In genomic region chr17:80720624-80721577, GRCh38 we compare ENCODE assay signal across 10 cellular contexts.
DNase-seq lines count a peak whose midpoint lies in the region; ATAC-seq and TF ChIP-seq lines count a peak whose summit lies in the region.
"Had no signal": no experiment of that assay in that cellular context is flagged by ENCODE, and none has a peak within 500 bp of the region (broad histone marks: within the 10 kb centered on the region; RNA-seq: fewer than 3 reads in every experiment).

No MANE protein-coding gene starts in this region.

- in situ Hi-C loops in ACHN (cut with HindIII; ENCODE audit: low pct_ligation_motif_present, low pct_unique_long_range_greater_than_20kb, low sequenced_read_pairs) (no loop called here), GM13977 (cut with MboI; ENCODE audit: low pct_unique_long_range_greater_than_20kb, low sequenced_read_pairs, unreplicated experiment) (no loop called here)

- peak overlapping the region; percentile 59 for H3K4me3 Mint-ChIP-seq in activated naive CD4-positive, alpha-beta T cell treated with anti-CD3 and anti-CD28 coated beads, Interleukin-2, amount 50 U/mL, for 24 hours
- H3K4me3 Mint-ChIP-seq in natural killer cell treated with Interleukin-12 subunit alpha and Interleukin-12 subunit beta and Interleukin-15 and Interleukin-18, amount 100 ng/mL, for 72 hours = peak overlapping the region; percentile 70

- DNase-seq in ACHN (peak; percentile 87), SHP77 (lab: John Stamatoyannopoulos, UW) (peak; percentile 44 to 74), GM13977 (ENCODE audit: low spot score) (no peak), BE2C (no peak), NCI-H82 treated with DMSO at 0.1 percent for 48 hours (lab: John Stamatoyannopoulos, UW; ENCODE audit: unreplicated experiment) (no peak)
- DNase-seq in natural killer cell treated with Interleukin-12 subunit alpha and Interleukin-12 subunit beta and Interleukin-15 and Interleukin-18, amount 100 ng/mL, for 72 hours (ENCODE audit: low spot score) = peak; percentile 73

- H3K27ac Mint-ChIP-seq in activated naive CD4-positive, alpha-beta T cell treated with anti-CD3 and anti-CD28 coated beads, Interleukin-2, amount 50 U/mL, for 24 hours = peak overlapping the region; percentile 92
- H3K27ac Mint-ChIP-seq in natural killer cell treated with Interleukin-12 subunit alpha and Interleukin-12 subunit beta and Interleukin-15 and Interleukin-18, amount 100 ng/mL, for 72 hours = peak overlapping the region; percentile 85 to 86

- TF ChIP-seq CTCF in GM13977 (IDR thresholded peaks at IDR 0.05; ENCODE audit: extremely low read depth, insufficient read depth, missing control alignments) = no peak
- TF ChIP-seq CTCF in BE2C (IDR thresholded peaks at IDR 0.05; ENCODE audit: low read depth, low read length) = no peak

- H3K27me3 ChIP-seq in BE2C = no peaks in the 10 kb centered on the region
- H3K27me3 ChIP-seq: ovary had no signal

- no peaks in the 10 kb centered on the region for H3K9me3 ChIP-seq in BE2C
- H3K9me3 ChIP-seq: ovary had no signal

- peak; percentile 88 to 91 for ATAC-seq in natural killer cell treated with Interleukin-12 subunit alpha and Interleukin-12 subunit beta and Interleukin-15 and Interleukin-18, amount 100 ng/mL, for 72 hours
- ATAC-seq in HG02973 (IDR thresholded peaks at IDR 0.05; ENCODE audit: unreplicated experiment) = no peak

- H3K36me3 Mint-ChIP-seq in activated naive CD4-positive, alpha-beta T cell treated with anti-CD3 and anti-CD28 coated beads, Interleukin-2, amount 50 U/mL, for 24 hours = peaks cover 13% of the 10 kb centered on the region
- H3K36me3 Mint-ChIP-seq in natural killer cell treated with Interleukin-12 subunit alpha and Interleukin-12 subunit beta and Interleukin-15 and Interleukin-18, amount 100 ng/mL, for 72 hours = no peaks in the 10 kb centered on the region

- peaks cover 81% of the 10 kb centered on the region for H3K4me1 Mint-ChIP-seq in activated naive CD4-positive, alpha-beta T cell treated with anti-CD3 and anti-CD28 coated beads, Interleukin-2, amount 50 U/mL, for 24 hours
- H3K4me1 Mint-ChIP-seq in natural killer cell treated with Interleukin-12 subunit alpha and Interleukin-12 subunit beta and Interleukin-15 and Interleukin-18, amount 100 ng/mL, for 72 hours (ENCODE audit: low read depth in 2 of 2) = peaks cover 20 to 42% of the 10 kb centered on the region in 2 donors

- no peaks in the 10 kb centered on the region for H3K27me3 Mint-ChIP-seq in activated naive CD4-positive, alpha-beta T cell treated with anti-CD3 and anti-CD28 coated beads, Interleukin-2, amount 50 U/mL, for 24 hours
- H3K27me3 Mint-ChIP-seq in natural killer cell treated with Interleukin-12 subunit alpha and Interleukin-12 subunit beta and Interleukin-15 and Interleukin-18, amount 100 ng/mL, for 72 hours = no peaks in the 10 kb centered on the region

- no peaks in the 10 kb centered on the region for H3K9me3 Mint-ChIP-seq in activated naive CD4-positive, alpha-beta T cell treated with anti-CD3 and anti-CD28 coated beads, Interleukin-2, amount 50 U/mL, for 24 hours
- no peaks in the 10 kb centered on the region for H3K9me3 Mint-ChIP-seq in natural killer cell treated with Interleukin-12 subunit alpha and Interleukin-12 subunit beta and Interleukin-15 and Interleukin-18, amount 100 ng/mL, for 72 hours

- H3K36me3 ChIP-seq in BE2C = no peaks in the 10 kb centered on the region
- H3K36me3 ChIP-seq: ovary had no signal

- no peak overlapping the region for H3K4me3 ChIP-seq in BE2C (ENCODE audit: low read depth, low read length)
- H3K4me3 ChIP-seq: ovary, SK-N-MC had no signal

- peaks cover 36% of the 10 kb centered on the region for H3K4me1 ChIP-seq in BE2C

Comparison
In these comparisons a context has a peak if more than half of its experiments do, and no peak if none do; other contexts are left out.
1. DNase-seq: peak in ACHN (single experiment), SHP77 (2 of 2) and natural killer cell treated with Interleukin-12 subunit alpha and Interleukin-12 subunit beta and Interleukin-15 and Interleukin-18, amount 100 ng/mL, for 72 hours (single experiment); none in GM13977 (single experiment), BE2C (single experiment) and NCI-H82 treated with DMSO at 0.1 percent for 48 hours (single experiment).